Comparison of ENCODE assay signal across 1 cellular context in the genomic region with DNA sequence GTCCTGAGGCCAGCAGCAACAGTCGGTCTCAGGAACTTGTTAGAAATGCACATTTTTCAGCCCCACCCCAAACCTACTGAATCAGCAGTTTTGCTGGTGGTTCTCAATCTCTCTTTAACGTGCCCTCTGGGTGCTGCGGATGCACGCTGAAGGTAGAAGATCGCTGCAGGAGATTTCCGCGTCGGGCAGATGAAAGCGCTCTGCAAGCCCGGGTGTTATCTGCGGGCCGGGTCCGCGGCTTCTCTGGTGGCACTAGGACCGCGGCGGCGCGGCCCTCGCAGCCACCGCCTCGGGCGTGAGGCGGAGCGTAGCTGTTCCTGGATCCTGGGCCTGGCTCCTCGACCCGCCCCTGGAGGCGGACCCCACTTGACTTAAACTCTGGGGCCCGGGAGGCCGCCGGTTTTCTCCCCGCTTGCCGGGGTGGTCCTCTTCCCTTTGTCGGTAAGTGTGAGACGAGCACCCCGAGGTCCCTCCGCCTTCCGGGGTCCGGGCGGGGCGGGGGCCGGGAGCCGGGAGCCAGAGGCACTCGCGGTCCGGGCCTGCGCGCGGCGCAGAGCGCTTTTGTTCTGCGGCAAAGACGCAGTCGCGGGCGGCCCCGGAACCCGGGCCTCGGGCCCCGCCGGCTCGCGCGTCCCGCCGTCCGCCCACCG.
TF ChIP-seq lines count a peak whose summit lies in the region.

A gene with protein sequence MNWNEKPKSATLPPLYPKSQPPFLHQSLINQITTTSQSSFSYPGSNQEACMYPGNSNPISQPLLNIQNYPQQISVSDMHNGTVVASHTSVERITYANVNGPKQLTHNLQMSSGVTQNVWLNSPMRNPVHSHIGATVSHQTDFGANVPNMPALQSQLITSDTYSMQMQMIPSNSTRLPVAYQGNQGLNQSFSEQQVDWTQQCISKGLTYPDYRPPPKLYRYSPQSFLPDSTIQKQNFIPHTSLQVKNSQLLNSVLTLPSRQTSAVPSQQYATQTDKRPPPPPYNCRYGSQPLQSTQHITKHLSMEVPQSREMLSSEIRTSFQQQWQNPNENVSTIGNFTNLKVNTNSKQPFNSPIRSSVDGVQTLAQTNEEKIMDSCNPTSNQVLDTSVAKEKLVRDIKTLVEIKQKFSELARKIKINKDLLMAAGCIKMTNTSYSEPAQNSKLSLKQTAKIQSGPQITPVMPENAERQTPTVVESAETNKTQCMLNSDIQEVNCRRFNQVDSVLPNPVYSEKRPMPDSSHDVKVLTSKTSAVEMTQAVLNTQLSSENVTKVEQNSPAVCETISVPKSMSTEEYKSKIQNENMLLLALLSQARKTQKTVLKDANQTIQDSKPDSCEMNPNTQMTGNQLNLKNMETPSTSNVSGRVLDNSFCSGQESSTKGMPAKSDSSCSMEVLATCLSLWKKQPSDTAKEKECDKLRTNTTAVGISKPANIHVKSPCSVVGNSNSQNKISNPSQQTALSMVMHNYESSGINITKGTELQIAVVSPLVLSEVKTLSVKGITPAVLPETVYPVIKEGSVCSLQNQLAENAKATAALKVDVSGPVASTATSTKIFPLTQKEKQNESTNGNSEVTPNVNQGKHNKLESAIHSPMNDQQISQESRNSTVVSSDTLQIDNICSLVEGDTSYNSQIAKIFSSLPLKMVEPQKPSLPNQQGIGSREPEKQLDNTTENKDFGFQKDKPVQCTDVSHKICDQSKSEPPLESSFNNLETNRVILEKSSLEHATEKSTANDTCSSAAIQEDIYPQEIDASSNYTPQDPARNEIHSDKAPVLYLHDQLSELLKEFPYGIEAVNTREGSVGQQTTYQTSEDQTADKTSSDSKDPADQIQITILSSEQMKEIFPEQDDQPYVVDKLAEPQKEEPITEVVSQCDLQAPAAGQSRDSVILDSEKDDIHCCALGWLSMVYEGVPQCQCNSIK (N-terminal part only) (plus strand): TSS at position 365 of the 650 bp plus-strand sequence. CDS start 21,541 bp downstream, outside the sequence.

TF ChIP-seq in HepG2, 621 proteins besides CTCF, POLR2A, EP300 and RAD21 (continued from another document and continues in another):
- TF ChIP-seq, protein P1, sequence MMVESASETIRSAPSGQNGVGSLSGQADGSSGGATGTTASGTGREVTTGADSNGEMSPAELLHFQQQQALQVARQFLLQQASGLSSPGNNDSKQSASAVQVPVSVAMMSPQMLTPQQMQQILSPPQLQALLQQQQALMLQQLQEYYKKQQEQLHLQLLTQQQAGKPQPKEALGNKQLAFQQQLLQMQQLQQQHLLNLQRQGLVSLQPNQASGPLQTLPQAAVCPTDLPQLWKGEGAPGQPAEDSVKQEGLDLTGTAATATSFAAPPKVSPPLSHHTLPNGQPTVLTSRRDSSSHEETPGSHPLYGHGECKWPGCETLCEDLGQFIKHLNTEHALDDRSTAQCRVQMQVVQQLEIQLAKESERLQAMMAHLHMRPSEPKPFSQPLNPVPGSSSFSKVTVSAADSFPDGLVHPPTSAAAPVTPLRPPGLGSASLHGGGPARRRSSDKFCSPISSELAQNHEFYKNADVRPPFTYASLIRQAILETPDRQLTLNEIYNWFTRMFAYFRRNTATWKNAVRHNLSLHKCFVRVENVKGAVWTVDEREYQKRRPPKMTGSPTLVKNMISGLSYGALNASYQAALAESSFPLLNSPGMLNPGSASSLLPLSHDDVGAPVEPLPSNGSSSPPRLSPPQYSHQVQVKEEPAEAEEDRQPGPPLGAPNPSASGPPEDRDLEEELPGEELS (CRISPR knock-in tag; IDR thresholded peaks at IDR 0.05) = no peak
- TF ChIP-seq, protein P2, sequence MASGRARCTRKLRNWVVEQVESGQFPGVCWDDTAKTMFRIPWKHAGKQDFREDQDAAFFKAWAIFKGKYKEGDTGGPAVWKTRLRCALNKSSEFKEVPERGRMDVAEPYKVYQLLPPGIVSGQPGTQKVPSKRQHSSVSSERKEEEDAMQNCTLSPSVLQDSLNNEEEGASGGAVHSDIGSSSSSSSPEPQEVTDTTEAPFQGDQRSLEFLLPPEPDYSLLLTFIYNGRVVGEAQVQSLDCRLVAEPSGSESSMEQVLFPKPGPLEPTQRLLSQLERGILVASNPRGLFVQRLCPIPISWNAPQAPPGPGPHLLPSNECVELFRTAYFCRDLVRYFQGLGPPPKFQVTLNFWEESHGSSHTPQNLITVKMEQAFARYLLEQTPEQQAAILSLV (CRISPR knock-in tag; IDR thresholded peaks at IDR 0.05; ENCODE audit: borderline replicate concordance) = no peak; the same call in 1 of the 2 replicates
- TF ChIP-seq ZNF768 (CRISPR knock-in tag; IDR thresholded peaks at IDR 0.05) (peak; percentile 70), CEBPG (CRISPR knock-in tag; IDR thresholded peaks at IDR 0.05) (no peak), ZNF30 (CRISPR knock-in tag; IDR thresholded peaks at IDR 0.05) (no peak), ZNF20 (CRISPR knock-in tag; IDR thresholded peaks at IDR 0.05) (no peak), MEF2D (CRISPR knock-in tag; IDR thresholded peaks at IDR 0.05) (no peak), CHD4 (IDR thresholded peaks at IDR 0.05; ENCODE audit: borderline replicate concordance, low read length) (no peak), PTBP1 (IDR thresholded peaks at IDR 0.05; ENCODE audit: low read depth, low read length, poor library complexity, severe bottlenecking) (no peak), RBM22 (optimal IDR thresholded peaks at IDR 0.05; ENCODE audit: low read length) (no peak), CAMTA2 (CRISPR knock-in tag; IDR thresholded peaks at IDR 0.05; ENCODE audit: borderline replicate concordance) (no peak), ZNF552 (CRISPR knock-in tag; IDR thresholded peaks at IDR 0.05; ENCODE audit: borderline replicate concordance) (no peak), ATRX (CRISPR knock-in tag; IDR thresholded peaks at IDR 0.05; ENCODE audit: borderline replicate concordance) (no peak), MAFF (IDR thresholded peaks at IDR 0.05; ENCODE audit: low read depth, low read length) (peak; percentile 98), RFX1 (IDR thresholded peaks at IDR 0.05) (no peak), ZNF234 (CRISPR knock-in tag; conservative IDR thresholded peaks at IDR 0.05) (no peak), ZNF382 (CRISPR knock-in tag; IDR thresholded peaks at IDR 0.05; ENCODE audit: borderline replicate concordance) (no peak), ZNF788 (CRISPR knock-in tag; IDR thresholded peaks at IDR 0.05; ENCODE audit: borderline replicate concordance) (no peak), ZNF253 (CRISPR knock-in tag; IDR thresholded peaks at IDR 0.05; ENCODE audit: borderline replicate concordance) (no peak), NFKBIZ (CRISPR knock-in tag; IDR thresholded peaks at IDR 0.05) (peak; percentile 40; the same call in 1 of the 2 replicates), ZNF282 (IDR thresholded peaks at IDR 0.05; ENCODE audit: partially characterized antibody) (no peak), SP140L (CRISPR knock-in tag; IDR thresholded peaks at IDR 0.05; ENCODE audit: borderline replicate concordance) (no peak), ZNF333 (CRISPR knock-in tag; IDR thresholded peaks at IDR 0.05; ENCODE audit: borderline replicate concordance) (no peak), ZFP37 (CRISPR knock-in tag; IDR thresholded peaks at IDR 0.05; ENCODE audit: borderline replicate concordance) (no peak), NFYB (CRISPR knock-in tag; IDR thresholded peaks at IDR 0.05) (peak; percentile 37; the same call in 1 of the 2 replicates), PCBP1 (IDR thresholded peaks at IDR 0.05; ENCODE audit: borderline replicate concordance, low read depth, low read length) (no peak), KDM1A (CRISPR knock-in tag; IDR thresholded peaks at IDR 0.05) (no peak), ARID2 (CRISPR knock-in tag; IDR thresholded peaks at IDR 0.05; ENCODE audit: borderline replicate concordance) (no peak), SAP130 (CRISPR knock-in tag; IDR thresholded peaks at IDR 0.05; ENCODE audit: low read depth) (peak; percentile 76), ZNF577 (CRISPR knock-in tag; IDR thresholded peaks at IDR 0.05; ENCODE audit: borderline replicate concordance, low read depth) (0 out of 2 replicates have a peak, but pooled peaks have one; percentile 46), NAIF1 (CRISPR knock-in tag; IDR thresholded peaks at IDR 0.05; ENCODE audit: borderline replicate concordance) (peak; percentile 61; the same call in 1 of the 2 replicates), TARDBP (CRISPR knock-in tag; IDR thresholded peaks at IDR 0.05) (peak; percentile 40; the same call in 1 of the 2 replicates), GTF2F1 (IDR thresholded peaks at IDR 0.05; ENCODE audit: low read length) (no peak), RARG (CRISPR knock-in tag; IDR thresholded peaks at IDR 0.05; ENCODE audit: low read depth) (no peak), PHF21A (CRISPR knock-in tag; IDR thresholded peaks at IDR 0.05) (no peak; the same call in 1 of the 2 replicates)
- TF ChIP-seq, protein P3, sequence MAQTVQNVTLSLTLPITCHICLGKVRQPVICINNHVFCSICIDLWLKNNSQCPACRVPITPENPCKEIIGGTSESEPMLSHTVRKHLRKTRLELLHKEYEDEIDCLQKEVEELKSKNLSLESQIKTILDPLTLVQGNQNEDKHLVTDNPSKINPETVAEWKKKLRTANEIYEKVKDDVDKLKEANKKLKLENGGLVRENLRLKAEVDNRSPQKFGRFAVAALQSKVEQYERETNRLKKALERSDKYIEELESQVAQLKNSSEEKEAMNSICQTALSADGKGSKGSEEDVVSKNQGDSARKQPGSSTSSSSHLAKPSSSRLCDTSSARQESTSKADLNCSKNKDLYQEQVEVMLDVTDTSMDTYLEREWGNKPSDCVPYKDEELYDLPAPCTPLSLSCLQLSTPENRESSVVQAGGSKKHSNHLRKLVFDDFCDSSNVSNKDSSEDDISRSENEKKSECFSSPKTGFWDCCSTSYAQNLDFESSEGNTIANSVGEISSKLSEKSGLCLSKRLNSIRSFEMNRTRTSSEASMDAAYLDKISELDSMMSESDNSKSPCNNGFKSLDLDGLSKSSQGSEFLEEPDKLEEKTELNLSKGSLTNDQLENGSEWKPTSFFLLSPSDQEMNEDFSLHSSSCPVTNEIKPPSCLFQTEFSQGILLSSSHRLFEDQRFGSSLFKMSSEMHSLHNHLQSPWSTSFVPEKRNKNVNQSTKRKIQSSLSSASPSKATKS (CRISPR knock-in tag; IDR thresholded peaks at IDR 0.05) = no peak
- TF ChIP-seq, protein P4, sequence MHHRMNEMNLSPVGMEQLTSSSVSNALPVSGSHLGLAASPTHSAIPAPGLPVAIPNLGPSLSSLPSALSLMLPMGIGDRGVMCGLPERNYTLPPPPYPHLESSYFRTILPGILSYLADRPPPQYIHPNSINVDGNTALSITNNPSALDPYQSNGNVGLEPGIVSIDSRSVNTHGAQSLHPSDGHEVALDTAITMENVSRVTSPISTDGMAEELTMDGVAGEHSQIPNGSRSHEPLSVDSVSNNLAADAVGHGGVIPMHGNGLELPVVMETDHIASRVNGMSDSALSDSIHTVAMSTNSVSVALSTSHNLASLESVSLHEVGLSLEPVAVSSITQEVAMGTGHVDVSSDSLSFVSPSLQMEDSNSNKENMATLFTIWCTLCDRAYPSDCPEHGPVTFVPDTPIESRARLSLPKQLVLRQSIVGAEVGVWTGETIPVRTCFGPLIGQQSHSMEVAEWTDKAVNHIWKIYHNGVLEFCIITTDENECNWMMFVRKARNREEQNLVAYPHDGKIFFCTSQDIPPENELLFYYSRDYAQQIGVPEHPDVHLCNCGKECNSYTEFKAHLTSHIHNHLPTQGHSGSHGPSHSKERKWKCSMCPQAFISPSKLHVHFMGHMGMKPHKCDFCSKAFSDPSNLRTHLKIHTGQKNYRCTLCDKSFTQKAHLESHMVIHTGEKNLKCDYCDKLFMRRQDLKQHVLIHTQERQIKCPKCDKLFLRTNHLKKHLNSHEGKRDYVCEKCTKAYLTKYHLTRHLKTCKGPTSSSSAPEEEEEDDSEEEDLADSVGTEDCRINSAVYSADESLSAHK (CRISPR knock-in tag; IDR thresholded peaks at IDR 0.05; ENCODE audit: borderline replicate concordance) = no peak
- TF ChIP-seq, protein P5, sequence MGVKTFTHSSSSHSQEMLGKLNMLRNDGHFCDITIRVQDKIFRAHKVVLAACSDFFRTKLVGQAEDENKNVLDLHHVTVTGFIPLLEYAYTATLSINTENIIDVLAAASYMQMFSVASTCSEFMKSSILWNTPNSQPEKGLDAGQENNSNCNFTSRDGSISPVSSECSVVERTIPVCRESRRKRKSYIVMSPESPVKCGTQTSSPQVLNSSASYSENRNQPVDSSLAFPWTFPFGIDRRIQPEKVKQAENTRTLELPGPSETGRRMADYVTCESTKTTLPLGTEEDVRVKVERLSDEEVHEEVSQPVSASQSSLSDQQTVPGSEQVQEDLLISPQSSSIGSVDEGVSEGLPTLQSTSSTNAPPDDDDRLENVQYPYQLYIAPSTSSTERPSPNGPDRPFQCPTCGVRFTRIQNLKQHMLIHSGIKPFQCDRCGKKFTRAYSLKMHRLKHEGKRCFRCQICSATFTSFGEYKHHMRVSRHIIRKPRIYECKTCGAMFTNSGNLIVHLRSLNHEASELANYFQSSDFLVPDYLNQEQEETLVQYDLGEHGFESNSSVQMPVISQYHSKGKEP (CRISPR knock-in tag; IDR thresholded peaks at IDR 0.05) = no peak
- TF ChIP-seq, protein P6, sequence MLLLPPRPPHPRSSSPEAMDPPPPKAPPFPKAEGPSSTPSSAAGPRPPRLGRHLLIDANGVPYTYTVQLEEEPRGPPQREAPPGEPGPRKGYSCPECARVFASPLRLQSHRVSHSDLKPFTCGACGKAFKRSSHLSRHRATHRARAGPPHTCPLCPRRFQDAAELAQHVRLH (CRISPR knock-in tag; IDR thresholded peaks at IDR 0.05; ENCODE audit: borderline replicate concordance, low read depth) = peak; percentile 63; the same call in 1 of the 2 replicates
- TF ChIP-seq, protein P7, sequence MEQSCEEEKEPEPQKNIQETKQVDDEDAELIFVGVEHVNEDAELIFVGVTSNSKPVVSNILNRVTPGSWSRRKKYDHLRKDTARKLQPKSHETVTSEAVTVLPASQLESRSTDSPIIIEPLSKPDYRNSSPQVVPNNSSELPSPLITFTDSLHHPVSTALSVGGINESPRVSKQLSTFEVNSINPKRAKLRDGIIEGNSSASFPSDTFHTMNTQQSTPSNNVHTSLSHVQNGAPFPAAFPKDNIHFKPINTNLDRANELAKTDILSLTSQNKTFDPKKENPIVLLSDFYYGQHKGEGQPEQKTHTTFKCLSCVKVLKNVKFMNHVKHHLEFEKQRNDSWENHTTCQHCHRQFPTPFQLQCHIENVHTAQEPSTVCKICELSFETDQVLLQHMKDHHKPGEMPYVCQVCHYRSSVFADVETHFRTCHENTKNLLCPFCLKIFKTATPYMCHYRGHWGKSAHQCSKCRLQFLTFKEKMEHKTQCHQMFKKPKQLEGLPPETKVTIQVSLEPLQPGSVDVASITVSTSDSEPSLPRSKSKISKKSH (CRISPR knock-in tag; IDR thresholded peaks at IDR 0.05; ENCODE audit: borderline replicate concordance) = no peak; the same call in 1 of the 2 replicates
